In the genomic region with DNA sequence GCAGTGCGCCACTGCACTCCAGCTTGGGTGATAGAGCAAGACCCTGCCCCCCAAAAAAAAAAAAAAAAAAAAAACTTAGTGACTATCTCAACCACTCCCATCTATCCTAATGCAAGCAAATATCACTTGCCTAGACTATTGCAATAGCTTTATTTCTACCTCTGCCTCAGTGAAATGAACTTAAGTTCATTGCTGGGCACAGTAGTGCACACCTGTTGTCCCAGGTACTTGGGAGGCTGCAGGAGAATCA, we compare ENCODE assay signal across 11 cellular contexts. TPM values are rescaled to one million over a fixed set of nuclear protein-coding genes. Genes with fewer than 3 reads are reported as not detected.
A peak's percentile ranks its signal among the peaks of the same experiment; 100 is the strongest.
DNase-seq lines count a peak whose midpoint lies in the region; ATAC-seq and TF ChIP-seq lines count a peak whose summit lies in the region.
"Had no signal": no experiment of that assay in that cellular context is flagged by ENCODE, and none has a peak within 500 bp of the region (broad histone marks: within the 10 kb centered on the region; RNA-seq: fewer than 3 reads in every experiment).

No MANE protein-coding gene starts in this region.

- peaks cover 60% of the 10 kb centered on the region for H3K36me3 Mint-ChIP-seq in activated T-cell treated with anti-CD3 and anti-CD28 coated beads, Interleukin-2, amount 50 U/mL, for 4 hours (ENCODE audit: insufficient read depth)
- peaks cover 37% of the 10 kb centered on the region for H3K36me3 Mint-ChIP-seq in neural crest cell (ENCODE audit: low read depth)

- H3K4me3 ChIP-seq in SK-N-MC: no peak overlapping the region
- H3K4me3 ChIP-seq in hepatocyte: no peak overlapping the region
- H3K4me3 ChIP-seq: right atrium auricular region had no signal

- H3K27ac ChIP-seq in SK-N-MC (peak overlapping the region; percentile 12; the same call in 1 of the 2 replicates), hepatocyte (no peak overlapping the region)
- H3K27ac ChIP-seq: right atrium auricular region had no signal

- H3K27ac Mint-ChIP-seq in neural crest cell (ENCODE audit: unreplicated experiment): no peak overlapping the region

- 100% methylated on average over 1 of the region's 1 CpG for WGBS in hepatocyte (ENCODE audit: low lambda C conversion rate, missing lambda C conversion rate)

- H3K4me1 ChIP-seq in hepatocyte (ENCODE audit: insufficient read depth): peaks cover 8% of the 10 kb centered on the region

- H3K9ac ChIP-seq in SK-N-MC (ENCODE audit: insufficient read length): no peak overlapping the region

- peaks cover 53% of the 10 kb centered on the region for H4K20me1 ChIP-seq in hepatocyte (ENCODE audit: insufficient read depth, poor library complexity, severe bottlenecking)

- no peaks in the 10 kb centered on the region for H3K27me3 ChIP-seq in hepatocyte
- H3K27me3 ChIP-seq: right atrium auricular region had no signal

- DNase-seq in activated T-cell treated with anti-CD3 and anti-CD28 coated beads, Interleukin-2, amount 50 U/mL, for 4 hours: no peak
- DNase-seq in activated T-cell treated with anti-CD3 and anti-CD28 coated beads for 4 hours (no peak), SK-N-MC (ENCODE audit: low read depth, low spot score) (no peak), neural crest cell (ENCODE audit: low read depth, low spot score) (no peak), hepatocyte (ENCODE audit: low spot score) (no peak)
- no peak for DNase-seq in activated effector memory CD4-positive, alpha-beta T cell treated with anti-CD3 and anti-CD28 coated beads, Interleukin-2, amount 50 U/mL, for 16 hours
- DNase-seq: activated effector memory CD4-positive, alpha-beta T cell treated with Interleukin-2 at 50 U/mL for 16 hours; EL; NCI-H446 had no signal

- H3K79me2 ChIP-seq in hepatocyte: peaks cover 73% of the 10 kb centered on the region

- peaks cover 49% of the 10 kb centered on the region for H3K4me1 Mint-ChIP-seq in activated T-cell treated with anti-CD3 and anti-CD28 coated beads, Interleukin-2, amount 50 U/mL, for 4 hours (ENCODE audit: low read depth)
- H3K4me1 Mint-ChIP-seq in neural crest cell: peaks cover 45% of the 10 kb centered on the region

- no peak overlapping the region for H2AFZ ChIP-seq in hepatocyte

- peaks cover 73% of the 10 kb centered on the region for H3K36me3 ChIP-seq in SK-N-MC (ENCODE audit: insufficient read depth, low read length)
- H3K36me3 ChIP-seq in hepatocyte (replicated peaks; ENCODE audit: insufficient read depth, low read depth): peaks cover 8% of the 10 kb centered on the region

- H3K9me3 ChIP-seq in SK-N-MC (ENCODE audit: low read depth, low read length) (no peaks in the 10 kb centered on the region), hepatocyte (ENCODE audit: low read depth) (no peaks in the 10 kb centered on the region)
- H3K9me3 ChIP-seq: right atrium auricular region had no signal

- H3K27me3 Mint-ChIP-seq in activated T-cell treated with anti-CD3 and anti-CD28 coated beads, Interleukin-2, amount 50 U/mL, for 4 hours (ENCODE audit: low read depth): peaks cover 1% of the 10 kb centered on the region
- peaks cover 13% of the 10 kb centered on the region for H3K27me3 Mint-ChIP-seq in neural crest cell (ENCODE audit: low read depth)

- no peak for ATAC-seq in activated T-cell treated with anti-CD3 and anti-CD28 coated beads, Interleukin-2, amount 50 U/mL, for 4 hours
- ATAC-seq: Right ventricle myocardium inferior had no signal

- H3K4me2 ChIP-seq in hepatocyte: no peak overlapping the region

- no peaks in the 10 kb centered on the region for H3K9me2 ChIP-seq in hepatocyte (replicated peaks; ENCODE audit: insufficient read depth)

- no peak for TF ChIP-seq CTCF in neural crest cell (conservative IDR thresholded peaks at IDR 0.05)
- TF ChIP-seq CTCF in hepatocyte (IDR thresholded peaks at IDR 0.05; ENCODE audit: poor library complexity): no peak

- peak overlapping the region; percentile 93 for H3K4me3 Mint-ChIP-seq in activated T-cell treated with anti-CD3 and anti-CD28 coated beads, Interleukin-2, amount 50 U/mL, for 4 hours
- H3K4me3 Mint-ChIP-seq in neural crest cell: peak overlapping the region; percentile 99

- no peaks in the 10 kb centered on the region for H3K9me3 Mint-ChIP-seq in activated T-cell treated with anti-CD3 and anti-CD28 coated beads, Interleukin-2, amount 50 U/mL, for 4 hours
- no peaks in the 10 kb centered on the region for H3K9me3 Mint-ChIP-seq in neural crest cell

RNA-seq across cellular contexts. Expression of gene RPS29, which starts 4.3 kb away (rescaled TPM):
- 1,000 to 10,000 TPM; 2,303 to 2,539 (median 2,513) TPM for total RNA-seq in activated T-cell treated with anti-CD3 and anti-CD28 coated beads, Interleukin-2, amount 50 U/mL, for 4 hours
- total RNA-seq in neural crest cell (1,386 and 1,393 TPM in 2 replicates), hepatocyte (3,841 and 4,104 TPM in 2 replicates)
- 875 and 983 TPM in 2 replicates for polyA plus RNA-seq in hepatocyte

RNA-seq across cellular contexts. Expression of gene LRR1, which starts 16.9 kb away (rescaled TPM):
- 10 to 100 TPM; 37.1 to 43.2 (median 42.2) TPM for total RNA-seq in activated T-cell treated with anti-CD3 and anti-CD28 coated beads, Interleukin-2, amount 50 U/mL, for 4 hours
- total RNA-seq in neural crest cell: 40.2 and 42.9 TPM in 2 replicates
- total RNA-seq in hepatocyte: 10.1 and 15.4 TPM in 2 replicates
- polyA plus RNA-seq in hepatocyte: 10.6 and 14.8 TPM in 2 replicates

RNA-seq across cellular contexts. Expression of gene RPL36AL, which starts 38.5 kb away (rescaled TPM):
- 100 to 1,000 TPM; 294 to 316 (median 301) TPM for total RNA-seq in activated T-cell treated with anti-CD3 and anti-CD28 coated beads, Interleukin-2, amount 50 U/mL, for 4 hours
- total RNA-seq in neural crest cell: 147 and 151 TPM in 2 replicates
- total RNA-seq in hepatocyte: 175 and 208 TPM in 2 replicates
- 277 TPM in 2 replicates for polyA plus RNA-seq in hepatocyte

RNA-seq across cellular contexts. Expression of gene MGAT2, which starts 38.7 kb away (rescaled TPM):
- 10 to 100 TPM; 53.8 to 55.0 (median 54.6) TPM for total RNA-seq in activated T-cell treated with anti-CD3 and anti-CD28 coated beads, Interleukin-2, amount 50 U/mL, for 4 hours
- total RNA-seq in neural crest cell (31.8 and 32.3 TPM in 2 replicates), hepatocyte (74.9 and 81.3 TPM in 2 replicates)
- 39.4 and 53.5 TPM in 2 replicates for polyA plus RNA-seq in hepatocyte

RNA-seq across cellular contexts. Expression of gene DNAAF2, which starts 53.2 kb away (rescaled TPM):
- total RNA-seq in activated T-cell treated with anti-CD3 and anti-CD28 coated beads, Interleukin-2, amount 50 U/mL, for 4 hours: 10 to 100 TPM; 17.0 to 18.9 (median 17.3) TPM
- total RNA-seq in neural crest cell (18.9 and 20.4 TPM in 2 replicates), hepatocyte (16.7 and 19.8 TPM in 2 replicates)
- polyA plus RNA-seq in hepatocyte: 17.6 and 20.6 TPM in 2 replicates
